In the genomic region with DNA sequence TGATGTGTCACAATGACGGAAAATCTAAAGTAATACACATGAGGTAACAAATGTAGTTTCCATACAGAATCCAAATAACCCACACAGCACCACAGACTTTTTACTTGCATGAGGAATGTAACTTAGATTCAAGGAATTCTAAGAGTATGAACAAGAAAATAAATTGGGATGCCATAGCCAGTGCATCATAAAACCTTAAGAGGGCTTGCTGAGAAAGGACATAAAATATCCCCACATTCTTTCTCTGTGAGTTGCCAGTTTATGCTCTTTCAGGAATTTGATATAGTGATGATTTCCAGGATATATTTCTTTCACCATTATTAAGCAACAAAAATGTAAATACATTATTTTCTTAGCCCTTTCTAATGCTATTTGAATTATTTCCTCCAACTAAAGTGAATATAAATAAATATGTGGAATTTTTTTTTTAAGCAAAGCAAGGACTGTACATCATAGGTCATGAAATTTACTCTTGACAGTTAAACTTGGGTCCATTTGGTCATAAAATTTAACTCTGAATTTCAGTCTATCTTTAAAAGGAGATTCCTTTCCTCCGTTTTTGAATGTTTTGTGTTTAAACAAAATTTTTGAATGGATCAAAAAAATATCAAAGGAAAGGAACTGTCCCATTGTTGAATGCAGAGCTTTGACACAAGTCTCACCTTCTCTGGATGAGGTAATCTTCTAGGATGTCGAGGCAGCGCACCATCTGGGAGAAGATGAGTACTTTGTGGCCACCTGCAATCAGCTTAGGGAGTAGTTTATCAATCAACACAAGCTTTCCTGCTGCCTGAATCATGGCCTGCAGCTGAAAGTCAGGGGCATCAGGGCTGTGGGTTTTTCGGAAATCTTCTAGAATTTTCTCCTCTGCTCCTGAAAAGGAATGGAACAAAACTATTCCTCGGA, we compare ENCODE assay signal across 15 cellular contexts.
DNase-seq lines count a peak whose midpoint lies in the region; ATAC-seq and TF ChIP-seq lines count a peak whose summit lies in the region.
"Had no signal": no experiment of that assay in that cellular context is flagged by ENCODE, and none has a peak within 500 bp of the region (broad histone marks: within the 10 kb centered on the region; RNA-seq: fewer than 3 reads in every experiment).

No MANE protein-coding gene starts in this region.

- peaks cover 2% of the 10 kb centered on the region; the same call in 1 of the 2 replicates for H3K27me3 Mint-ChIP-seq in HFFc6 (ENCODE audit: insufficient read depth)

- ATAC-seq in HG02938 (IDR thresholded peaks at IDR 0.05; ENCODE audit: unreplicated experiment): no peak
- ATAC-seq: right lobe of liver had no signal

- H3K36me3 Mint-ChIP-seq in HFFc6 (ENCODE audit: low read depth): peaks cover 72% of the 10 kb centered on the region

- peaks cover 77% of the 10 kb centered on the region for H3K4me1 Mint-ChIP-seq in HFFc6 (ENCODE audit: low read depth)

- H3K4me3 ChIP-seq in ACC112 (ENCODE audit: low read depth, low read length): no peak overlapping the region
- H3K4me3 ChIP-seq: BLaER1 treated with 17β-estradiol and CSF1 and Interleukin-3, amounts not matched to agents 10 nM and 100 nM; coronary artery; right lobe of liver; thoracic aorta had no signal

- H3K27ac Mint-ChIP-seq in HFFc6: peak overlapping the region; percentile 82

- H3K36me3 ChIP-seq in ACC112 (ENCODE audit: insufficient read depth, low read length): peaks cover 14% of the 10 kb centered on the region

- peak overlapping the region; percentile 67 for H3K4me3 Mint-ChIP-seq in HFFc6

- TF ChIP-seq CTCF in HFFc6 (IDR thresholded peaks at IDR 0.05): no peak

- no peaks in the 10 kb centered on the region for H3K79me2 ChIP-seq in ACC112 (ENCODE audit: control insufficient read depth, insufficient read depth, low read length, unreplicated experiment)

- no peaks in the 10 kb centered on the region; the same call in 1 of the 2 replicates for H3K9me3 Mint-ChIP-seq in HFFc6

- H3K4me1 ChIP-seq in ACC112 (ENCODE audit: control insufficient read depth, insufficient read depth, low read length, unreplicated experiment): peaks cover 24% of the 10 kb centered on the region
- H3K4me1 ChIP-seq: right lobe of liver had no signal

- H2AFZ ChIP-seq in ACC112 (ENCODE audit: low read length, unreplicated experiment): no peak overlapping the region

- H3K27me3 ChIP-seq in ACC112 (ENCODE audit: insufficient read depth, low read length): no peaks in the 10 kb centered on the region
- H3K27me3 ChIP-seq: BLaER1 treated with 17β-estradiol and CSF1 and Interleukin-3, amounts not matched to agents 10 nM and 100 nM; right lobe of liver had no signal

- H3K27ac ChIP-seq in ACC112 (ENCODE audit: low read depth, low read length): peak overlapping the region; percentile 62
- H3K27ac ChIP-seq: BLaER1 treated with 17β-estradiol and CSF1 and Interleukin-3, amounts not matched to agents 10 nM and 100 nM; coronary artery; right lobe of liver had no signal

- DNase-seq in HFFc6: peak; percentile 88
- peak; percentile 65 for DNase-seq in amniotic stem cell (lab: John Stamatoyannopoulos, UW)
- DNase-seq in hepatic stellate cell (ENCODE audit: low spot score): peak; percentile 52
- no peak for DNase-seq in superior temporal gyrus (ENCODE audit: extremely low spot score)
- no peak for DNase-seq in NCI-H2081 treated with DMSO at 0.1 percent for 48 hours (lab: John Stamatoyannopoulos, UW)
- no peak for DNase-seq in NCI-H748 treated with DMSO at 0.1 percent for 48 hours (lab: John Stamatoyannopoulos, UW)
- DNase-seq: activated CD4-positive, alpha-beta T cell treated with anti-CD3 and anti-CD28 coated beads for 4 hours; activated gamma-delta T cell; right lobe of liver; SIG-M5 had no signal

Comparison
In these comparisons a context has a peak if more than half of its experiments do, and no peak if none do; other contexts are left out.
1. DNase-seq: peak in HFFc6 (single experiment), amniotic stem cell (single experiment) and hepatic stellate cell (single experiment); none in superior temporal gyrus (single experiment), NCI-H2081 treated with DMSO at 0.1 percent for 48 hours (single experiment) and NCI-H748 treated with DMSO at 0.1 percent for 48 hours (single experiment).